In the genomic region with DNA sequence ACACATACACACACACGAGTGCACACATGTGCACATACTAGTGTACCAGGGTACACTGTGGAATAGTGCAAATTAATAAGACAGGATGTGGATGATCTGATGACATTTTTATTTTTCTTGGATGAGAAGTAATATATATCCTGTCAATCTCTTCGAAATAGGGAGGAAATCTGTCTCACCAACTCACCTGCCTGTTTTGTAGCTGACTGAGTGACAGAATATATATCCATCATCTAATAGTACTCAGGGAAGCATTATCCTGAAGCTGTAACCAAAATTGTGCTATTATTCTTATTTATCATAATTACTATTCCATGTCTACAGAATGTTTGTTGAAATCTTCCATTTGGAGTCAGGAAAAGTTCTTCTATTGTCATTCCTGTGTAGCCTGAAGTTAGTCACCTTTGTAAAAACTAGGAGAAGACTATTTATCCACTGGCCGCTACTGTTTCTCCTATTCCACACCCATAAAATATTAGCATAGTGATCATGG, we compare ENCODE assay signal across 5 cellular contexts.
"Had no signal": no experiment of that assay in that cellular context is flagged by ENCODE, and none has a peak within 500 bp of the region (broad histone marks: within the 10 kb centered on the region; RNA-seq: fewer than 3 reads in every experiment).

No MANE protein-coding gene starts in this region.

- H3K27ac ChIP-seq: HL-60 had no signal

- DNase-seq: IMR-90, KBM-7, KG1 had no signal

- H3K4me3 ChIP-seq: K562 had no signal
